ENCODE assay signal across 19 cellular contexts in genomic region chr11:342328-342727, GRCh38. TPM values are rescaled to one million over a fixed set of nuclear protein-coding genes. Genes with fewer than 3 reads are reported as not detected.
DNase-seq lines count a peak whose midpoint lies in the region; ATAC-seq and TF ChIP-seq lines count a peak whose summit lies in the region.
"Had no signal": no experiment of that assay in that cellular context is flagged by ENCODE, and none has a peak within 500 bp of the region (broad histone marks: within the 10 kb centered on the region; RNA-seq: fewer than 3 reads in every experiment).

No MANE protein-coding gene starts in this region.

- H2BK15ac ChIP-seq in mesenchymal stem cell (ENCODE audit: low read depth, poor library complexity, severe bottlenecking): no peak overlapping the region

- H3K9me3 ChIP-seq in heart left ventricle (no peaks in the 10 kb centered on the region), mesenchymal stem cell (ENCODE audit: control insufficient read depth, low read length) (no peaks in the 10 kb centered on the region), uterus (no peaks in the 10 kb centered on the region)
- H3K9me3 ChIP-seq: SJSA1, transverse colon had no signal

- no peak overlapping the region for H2BK120ac ChIP-seq in mesenchymal stem cell (ENCODE audit: low read depth, low read length)

- H3K4me2 ChIP-seq in mesenchymal stem cell (ENCODE audit: low read length, poor library complexity, severe bottlenecking): no peak overlapping the region

- intact Hi-C loops in heart left ventricle (cut with DNase I) (no loop called here), Right ventricle myocardium superior (cut with DNase I) (no loop called here), uterus (cut with DNase I; ENCODE audit: low total_unique reads) (no loop called here)
- intact Hi-C loops in activated T-helper 2 cell treated with anti-CD3 and anti-CD28 coated beads, Interferon-gamma antibody, Interleukin-2, Interleukin-4, amounts not matched to agents 10 μg/mL and 5 μg/mL and 100 μg/mL, durations not matched to agents 14 hours and 24 hours and 36 hours (cut with micrococcal nuclease): no loop called here

- peak overlapping the region; percentile 21 to 76 (median 53) for H3K27ac ChIP-seq in heart left ventricle
- H3K27ac ChIP-seq in mesenchymal stem cell (ENCODE audit: low read length, poor library complexity, severe bottlenecking): no peak overlapping the region
- peak overlapping the region in 1 of 2 donors; percentile 27 for H3K27ac ChIP-seq in uterus
- H3K27ac ChIP-seq: SJSA1 had no signal

- no peak overlapping the region for H3K14ac ChIP-seq in mesenchymal stem cell (ENCODE audit: low read length in 2 of 2)

- H2BK5ac ChIP-seq in mesenchymal stem cell (ENCODE audit: low read depth, low read length, poor library complexity, severe bottlenecking): no peak overlapping the region

- no peak overlapping the region for H3K23ac ChIP-seq in mesenchymal stem cell (ENCODE audit: low read length in 2 of 2)

- no peaks in the 10 kb centered on the region for H3K9me3 Mint-ChIP-seq in activated T-helper 2 cell treated with anti-CD3 and anti-CD28 coated beads, Interferon-gamma antibody, Interleukin-2, Interleukin-4, amounts not matched to agents 10 μg/mL and 5 μg/mL and 100 μg/mL, durations not matched to agents 14 hours and 24 hours and 36 hours
- H3K9me3 Mint-ChIP-seq in type B pancreatic cell: no peaks in the 10 kb centered on the region
- H3K9me3 Mint-ChIP-seq: activated T-helper 1 cell treated with anti-CD3 and anti-CD28 coated beads, Interleukin-12 subunit alpha, Interleukin-12 subunit beta, Interleukin-2, Interleukin-4 antibody, amounts not matched to agents 30 ng/mL and 10 ng/mL and 1 ng/mL, durations not matched to agents 14 hours and 24 hours and 36 hours had no signal

- no peaks in the 10 kb centered on the region for H3K36me3 ChIP-seq in heart left ventricle
- H3K36me3 ChIP-seq in mesenchymal stem cell (ENCODE audit: control insufficient read depth in 1 of 2, insufficient read depth in 2 of 2, low read depth in 1 of 2, low read length in 2 of 2): no peaks in the 10 kb centered on the region
- no peaks in the 10 kb centered on the region for H3K36me3 ChIP-seq in uterus
- H3K36me3 ChIP-seq: SJSA1, transverse colon had no signal

- TF ChIP-seq CTCF in heart left ventricle (IDR thresholded peaks at IDR 0.05): no peak
- no peak for TF ChIP-seq CTCF in type B pancreatic cell (conservative IDR thresholded peaks at IDR 0.05)
- TF ChIP-seq CTCF in uterus (IDR thresholded peaks at IDR 0.05): no peak

- peaks cover 17% of the 10 kb centered on the region for H3K4me1 Mint-ChIP-seq in activated T-helper 2 cell treated with anti-CD3 and anti-CD28 coated beads, Interferon-gamma antibody, Interleukin-2, Interleukin-4, amounts not matched to agents 10 μg/mL and 5 μg/mL and 100 μg/mL, durations not matched to agents 14 hours and 24 hours and 36 hours (ENCODE audit: low read depth)
- peaks cover 5% of the 10 kb centered on the region for H3K4me1 Mint-ChIP-seq in type B pancreatic cell (ENCODE audit: unreplicated experiment)

- H4K91ac ChIP-seq in mesenchymal stem cell (ENCODE audit: low read length): no peak overlapping the region

- no peak overlapping the region for H3K4ac ChIP-seq in mesenchymal stem cell (ENCODE audit: low read depth in 1 of 2, low read length in 2 of 2)

- no peak overlapping the region for H2AFZ ChIP-seq in mesenchymal stem cell (ENCODE audit: low read depth, low read length)

- H2BK12ac ChIP-seq in mesenchymal stem cell (ENCODE audit: low read length in 2 of 2): no peak overlapping the region

- no peak overlapping the region for H4K8ac ChIP-seq in mesenchymal stem cell (ENCODE audit: low read length)

- peaks cover 5% of the 10 kb centered on the region for H3K27me3 Mint-ChIP-seq in activated T-helper 2 cell treated with anti-CD3 and anti-CD28 coated beads, Interferon-gamma antibody, Interleukin-2, Interleukin-4, amounts not matched to agents 10 μg/mL and 5 μg/mL and 100 μg/mL, durations not matched to agents 14 hours and 24 hours and 36 hours (ENCODE audit: low read depth)
- H3K27me3 Mint-ChIP-seq in type B pancreatic cell: peaks cover 3% of the 10 kb centered on the region

- H3K4me3 ChIP-seq in heart left ventricle (no peak overlapping the region), mesenchymal stem cell (ENCODE audit: insufficient read depth in 1 of 2, low read depth in 1 of 2, low read length in 2 of 2) (no peak overlapping the region), uterus (no peak overlapping the region)
- H3K4me3 ChIP-seq: SJSA1, transverse colon had no signal

- H3K4me3 Mint-ChIP-seq in activated T-helper 2 cell treated with anti-CD3 and anti-CD28 coated beads, Interferon-gamma antibody, Interleukin-2, Interleukin-4, amounts not matched to agents 10 μg/mL and 5 μg/mL and 100 μg/mL, durations not matched to agents 14 hours and 24 hours and 36 hours (ENCODE audit: low read depth): no peak overlapping the region
- no peak overlapping the region for H3K4me3 Mint-ChIP-seq in type B pancreatic cell
- H3K4me3 Mint-ChIP-seq: activated T-helper 1 cell treated with anti-CD3 and anti-CD28 coated beads, Interleukin-12 subunit alpha, Interleukin-12 subunit beta, Interleukin-2, Interleukin-4 antibody, amounts not matched to agents 30 ng/mL and 10 ng/mL and 1 ng/mL, durations not matched to agents 14 hours and 24 hours and 36 hours had no signal

- no peak for TF ChIP-seq POLR2A in heart left ventricle (IDR thresholded peaks at IDR 0.05)
- no peak for TF ChIP-seq POLR2A in uterus (IDR thresholded peaks at IDR 0.05)

- WGBS in heart left ventricle, 4 donors: 65 to 75% (median 69%) methylated on average over 3 of the region's 3 CpGs
- 90% methylated on average over 3 of the region's 3 CpGs for WGBS in mesenchymal stem cell

- no peak overlapping the region for H3K18ac ChIP-seq in mesenchymal stem cell (ENCODE audit: low read depth in 1 of 2, low read length in 2 of 2)

- H3K27ac Mint-ChIP-seq in activated T-helper 2 cell treated with anti-CD3 and anti-CD28 coated beads, Interferon-gamma antibody, Interleukin-2, Interleukin-4, amounts not matched to agents 10 μg/mL and 5 μg/mL and 100 μg/mL, durations not matched to agents 14 hours and 24 hours and 36 hours: peak overlapping the region; percentile 82
- peak overlapping the region; percentile 21 for H3K27ac Mint-ChIP-seq in type B pancreatic cell
- H3K27ac Mint-ChIP-seq: activated T-helper 1 cell treated with anti-CD3 and anti-CD28 coated beads, Interleukin-12 subunit alpha, Interleukin-12 subunit beta, Interleukin-2, Interleukin-4 antibody, amounts not matched to agents 30 ng/mL and 10 ng/mL and 1 ng/mL, durations not matched to agents 14 hours and 24 hours and 36 hours had no signal

- no peaks in the 10 kb centered on the region for H3K27me3 ChIP-seq in heart left ventricle
- H3K27me3 ChIP-seq in mesenchymal stem cell (ENCODE audit: control insufficient read depth in 1 of 2, insufficient read depth in 1 of 2, low read length in 2 of 2): no peaks in the 10 kb centered on the region
- no peaks in the 10 kb centered on the region for H3K27me3 ChIP-seq in uterus
- H3K27me3 ChIP-seq: transverse colon had no signal

- no peaks in the 10 kb centered on the region for H3K79me1 ChIP-seq in mesenchymal stem cell (replicated peaks; ENCODE audit: low read length, poor library complexity, severe bottlenecking)

- peak in 3 of 4 donors; percentile 36 to 44 (median 38) for ATAC-seq in heart left ventricle
- ATAC-seq in Right ventricle myocardium superior (ENCODE audit: poor library complexity): no peak
- no peak for ATAC-seq in HG03039 (IDR thresholded peaks at IDR 0.05; ENCODE audit: unreplicated experiment)
- ATAC-seq: activated CD4-positive, CD25-positive, alpha-beta regulatory T cell treated with anti-CD3 and anti-CD28 coated beads, Interleukin-2, amount 50 U/mL, for 24 hours had no signal

- H3K36me3 Mint-ChIP-seq in activated T-helper 2 cell treated with anti-CD3 and anti-CD28 coated beads, Interferon-gamma antibody, Interleukin-2, Interleukin-4, amounts not matched to agents 10 μg/mL and 5 μg/mL and 100 μg/mL, durations not matched to agents 14 hours and 24 hours and 36 hours (ENCODE audit: low read depth): no peaks in the 10 kb centered on the region
- no peaks in the 10 kb centered on the region for H3K36me3 Mint-ChIP-seq in type B pancreatic cell

- DNase-seq in heart left ventricle: no peak
- DNase-seq in Right ventricle myocardium superior: no peak
- DNase-seq in activated T-helper 2 cell treated with anti-CD3 and anti-CD28 coated beads, Interferon-gamma antibody, Interleukin-2, Interleukin-4, amounts not matched to agents 10 μg/mL and 5 μg/mL and 100 μg/mL, durations not matched to agents 14 hours and 24 hours and 36 hours (ENCODE audit: low spot score): no peak
- DNase-seq in mesenchymal stem cell: no peak
- no peak for DNase-seq in type B pancreatic cell (ENCODE audit: extremely low spot score, unreplicated experiment)
- no peak for DNase-seq in kidney tubule cell (ENCODE audit: low spot score)
- no peak for DNase-seq in uterus
- DNase-seq: DMS79, NCI-H2081, transverse colon had no signal

- H3K4me1 ChIP-seq in heart left ventricle (peaks cover 0 to 10% (median 0%) of the 10 kb centered on the region in 12 donors), mesenchymal stem cell (ENCODE audit: control insufficient read depth, insufficient read depth, low read depth, low read length) (no peaks in the 10 kb centered on the region), uterus (no peaks in the 10 kb centered on the region)
- H3K4me1 ChIP-seq: transverse colon had no signal

- peak overlapping the region; percentile 55 for H3K9ac ChIP-seq in mesenchymal stem cell (ENCODE audit: low read length)

- H2AK5ac ChIP-seq in mesenchymal stem cell (ENCODE audit: low read length, severe bottlenecking): no peak overlapping the region

RNA-seq across cellular contexts. Expression of gene IFITM3, which starts 21.7 kb away (rescaled TPM):
- total RNA-seq in heart left ventricle (100 to 1,000 TPM; 144 to 781 (median 214) TPM), Right ventricle myocardium superior (287 TPM), type B pancreatic cell (ENCODE audit: low replicate concordance) (175 and 354 TPM in 2 replicates), uterus (1,000 to 10,000 TPM in 1 of 4 donors, 100 to 1,000 TPM in 2, 10 to 100 TPM in 1; 22.2 to 1,343 (median 242) TPM)
- 100 to 1,000 TPM; 501 to 873 TPM for polyA plus RNA-seq in heart left ventricle
- 3.5 and 3.7 TPM in 2 replicates for total RNA-seq in activated T-helper 2 cell treated with anti-CD3 and anti-CD28 coated beads, Interferon-gamma antibody, Interleukin-2, Interleukin-4, amounts not matched to agents 10 μg/mL and 5 μg/mL and 100 μg/mL, durations not matched to agents 14 hours and 24 hours and 36 hours
- 2,969 TPM for polyA plus RNA-seq in mesenchymal stem cell (2013, experiment 1 of 2)
- 2,910 TPM for polyA plus RNA-seq in mesenchymal stem cell (2013, experiment 2 of 2)
- polyA plus RNA-seq: neural cell had no signal

RNA-seq across cellular contexts. Expression of gene B4GALNT4, which starts 27.0 kb away (rescaled TPM):
- total RNA-seq in heart left ventricle (1 to 10 TPM in 2 of 9 donors, under 1 TPM in 5, not detected in 2; 0.28 to 1.9 (median 0.67) TPM), Right ventricle myocardium superior (0.94 TPM), type B pancreatic cell (ENCODE audit: low replicate concordance) (95.0 and 185 TPM in 2 replicates), uterus (10 to 100 TPM in 2 of 4 donors, 1 to 10 TPM in 2; 1.8 to 39.7 (median 19.9) TPM)
- under 1 TPM; 0.68 to 0.91 TPM for polyA plus RNA-seq in heart left ventricle
- 1.5 and 2.9 TPM in 2 replicates for total RNA-seq in activated T-helper 2 cell treated with anti-CD3 and anti-CD28 coated beads, Interferon-gamma antibody, Interleukin-2, Interleukin-4, amounts not matched to agents 10 μg/mL and 5 μg/mL and 100 μg/mL, durations not matched to agents 14 hours and 24 hours and 36 hours
- 17.0 TPM for polyA plus RNA-seq in mesenchymal stem cell (2013, experiment 1 of 2)
- 15.3 TPM for polyA plus RNA-seq in mesenchymal stem cell (2013, experiment 2 of 2)
- total RNA-seq: SJSA1 had no signal

RNA-seq across cellular contexts. Expression of gene IFITM1, which starts 28.5 kb away (rescaled TPM):
- total RNA-seq in heart left ventricle (100 to 1,000 TPM in 6 of 9 donors, 10 to 100 TPM in 3; 61.3 to 277 (median 127) TPM), Right ventricle myocardium superior (83.1 TPM), type B pancreatic cell (ENCODE audit: low replicate concordance) (34.1 and 192 TPM in 2 replicates), uterus (100 to 1,000 TPM in 2 of 4 donors, 10 to 100 TPM in 2; 13.4 to 672 (median 239) TPM)
- polyA plus RNA-seq in heart left ventricle: 100 to 1,000 TPM; 158 to 278 TPM
- total RNA-seq in activated T-helper 2 cell treated with anti-CD3 and anti-CD28 coated beads, Interferon-gamma antibody, Interleukin-2, Interleukin-4, amounts not matched to agents 10 μg/mL and 5 μg/mL and 100 μg/mL, durations not matched to agents 14 hours and 24 hours and 36 hours: 256 and 260 TPM in 2 replicates
- 395 TPM for polyA plus RNA-seq in mesenchymal stem cell (2013, experiment 1 of 2)
- polyA plus RNA-seq in mesenchymal stem cell (2013, experiment 2 of 2): 368 TPM

RNA-seq across cellular contexts. Expression of gene IFITM2, which starts 34.7 kb away (rescaled TPM):
- total RNA-seq in heart left ventricle (100 to 1,000 TPM; 116 to 412 (median 149) TPM), Right ventricle myocardium superior (194 TPM), type B pancreatic cell (ENCODE audit: low replicate concordance) (109 and 238 TPM in 2 replicates), uterus (100 to 1,000 TPM in 3 of 4 donors, 10 to 100 TPM in 1; 27.8 to 926 (median 269) TPM)
- 100 to 1,000 TPM; 270 to 501 TPM for polyA plus RNA-seq in heart left ventricle
- total RNA-seq in activated T-helper 2 cell treated with anti-CD3 and anti-CD28 coated beads, Interferon-gamma antibody, Interleukin-2, Interleukin-4, amounts not matched to agents 10 μg/mL and 5 μg/mL and 100 μg/mL, durations not matched to agents 14 hours and 24 hours and 36 hours: 680 and 689 TPM in 2 replicates
- 1,548 TPM for polyA plus RNA-seq in mesenchymal stem cell (2013, experiment 1 of 2)
- polyA plus RNA-seq in mesenchymal stem cell (2013, experiment 2 of 2): 1,588 TPM
- polyA plus RNA-seq: neural cell had no signal

RNA-seq across cellular contexts. Expression of gene IFITM5, which starts 43.0 kb away (rescaled TPM):
- not detected for total RNA-seq in heart left ventricle
- polyA plus RNA-seq in heart left ventricle: not detected
- not detected for total RNA-seq in Right ventricle myocardium superior
- total RNA-seq in activated T-helper 2 cell treated with anti-CD3 and anti-CD28 coated beads, Interferon-gamma antibody, Interleukin-2, Interleukin-4, amounts not matched to agents 10 μg/mL and 5 μg/mL and 100 μg/mL, durations not matched to agents 14 hours and 24 hours and 36 hours: not detected in 2 replicates
- polyA plus RNA-seq in mesenchymal stem cell (2013, experiment 1 of 2): not detected
- polyA plus RNA-seq in mesenchymal stem cell (2013, experiment 2 of 2): not detected
- not detected in 2 replicates for total RNA-seq in type B pancreatic cell (ENCODE audit: low replicate concordance)
- total RNA-seq in uterus: not detected
- total RNA-seq: activated T-helper 1 cell treated with anti-CD3 and anti-CD28 coated beads, Interleukin-12 subunit alpha, Interleukin-12 subunit beta, Interleukin-2, Interleukin-4 antibody, amounts not matched to agents 30 ng/mL and 10 ng/mL and 1 ng/mL, durations not matched to agents 14 hours and 24 hours and 36 hours; frontal cortex; LHCN-M2; SJSA1; transverse colon had no signal
- polyA plus RNA-seq: AG04450, keratinocyte, neural cell had no signal

Comparison
In these comparisons a context has a peak if more than half of its experiments do, and no peak if none do; other contexts are left out.
1. ATAC-seq: peak in heart left ventricle (3 of 4); none in Right ventricle myocardium superior (single experiment) and HG03039 (single experiment).